Comparison of ENCODE assay signal across 16 cellular contexts in genomic region chr20:16020971-16021370, GRCh38.
DNase-seq lines count a peak whose midpoint lies in the region; ATAC-seq, FAIRE-seq and TF ChIP-seq lines count a peak whose summit lies in the region.
"Had no signal": no experiment of that assay in that cellular context is flagged by ENCODE, and none has a peak within 500 bp of the region (broad histone marks: within the 10 kb centered on the region; RNA-seq: fewer than 3 reads in every experiment).

No MANE protein-coding gene starts in this region.

- H3K27me3 ChIP-seq in MG63, result no peaks in the 10 kb centered on the region
- no peaks in the 10 kb centered on the region for H3K27me3 ChIP-seq in astrocyte (ENCODE audit: insufficient read depth, low read length)
- H3K27me3 ChIP-seq in uterus, result no peaks in the 10 kb centered on the region

- peak; percentile 29 for DNase-seq in AG20443 (ENCODE audit: low spot score)
- peak; percentile 13 for DNase-seq in MG63
- DNase-seq in astrocyte (ENCODE audit: low read depth), result peak; percentile 49
- peak; percentile 78 for DNase-seq in kidney glomerular epithelial cell (lab: John Stamatoyannopoulos, UW)
- DNase-seq in NCI-H1930 (lab: John Stamatoyannopoulos, UW), result no peak
- DNase-seq in uterus, result no peak
- DNase-seq in dermis blood vessel endothelial cell, result no peak
- DNase-seq: activated CD8-positive, alpha-beta T cell treated with anti-CD3 and anti-CD28 coated beads for 36 hours; AML-193; effector memory CD8-positive, alpha-beta T cell; immature natural killer cell; Kasumi-1; small intestine; stimulated activated naive CD4-positive, alpha-beta T cell had no signal

- H3K4me1 ChIP-seq in astrocyte (ENCODE audit: insufficient read depth, low read length), result peaks cover 13% of the 10 kb centered on the region
- no peaks in the 10 kb centered on the region for H3K4me1 ChIP-seq in uterus
- H3K4me1 ChIP-seq: HAP-1 had no signal

- H3K27me3 Mint-ChIP-seq in astrocyte (ENCODE audit: low read depth, unreplicated experiment), result no peaks in the 10 kb centered on the region
- H3K27me3 Mint-ChIP-seq: activated CD8-positive, alpha-beta T cell treated with anti-CD3 and anti-CD28 coated beads for 36 hours; effector memory CD8-positive, alpha-beta T cell had no signal

- peaks cover 2% of the 10 kb centered on the region for H3K9me3 Mint-ChIP-seq in astrocyte (ENCODE audit: unreplicated experiment)
- H3K9me3 Mint-ChIP-seq: immature natural killer cell had no signal

- H3K4me3 ChIP-seq in MG63, result no peak overlapping the region
- no peak overlapping the region for H3K4me3 ChIP-seq in astrocyte (ENCODE audit: insufficient read depth, low read depth, low read length)
- H3K4me3 ChIP-seq in uterus, result no peak overlapping the region
- H3K4me3 ChIP-seq: HAP-1 had no signal

- H3K4me1 Mint-ChIP-seq in astrocyte (ENCODE audit: low read depth, unreplicated experiment), result peaks cover 10% of the 10 kb centered on the region

- H3K4me3 Mint-ChIP-seq in astrocyte (ENCODE audit: unreplicated experiment), result no peak overlapping the region
- H3K4me3 Mint-ChIP-seq: activated CD8-positive, alpha-beta T cell treated with anti-CD3 and anti-CD28 coated beads for 36 hours; effector memory CD8-positive, alpha-beta T cell; immature natural killer cell had no signal

- no peak for TF ChIP-seq CTCF in astrocyte (IDR thresholded peaks at IDR 0.05; ENCODE audit: insufficient read depth, low read depth, low read length)
- no peak for TF ChIP-seq CTCF in uterus (IDR thresholded peaks at IDR 0.05)

- no peak overlapping the region for H3K9ac ChIP-seq in astrocyte (ENCODE audit: low read length)

- H3K36me3 ChIP-seq in MG63 (no peaks in the 10 kb centered on the region), astrocyte (ENCODE audit: insufficient read depth, low read length) (no peaks in the 10 kb centered on the region), uterus (no peaks in the 10 kb centered on the region)
- H3K36me3 ChIP-seq: HAP-1 had no signal

- peak; percentile 67 for FAIRE-seq in astrocyte (lab: Jason Lieb, UNC)
- FAIRE-seq: small intestine had no signal

- H3K36me3 Mint-ChIP-seq in astrocyte (ENCODE audit: low read depth, unreplicated experiment), result no peaks in the 10 kb centered on the region
- H3K36me3 Mint-ChIP-seq: immature natural killer cell had no signal

- H3K9me3 ChIP-seq in MG63, result no peaks in the 10 kb centered on the region
- H3K9me3 ChIP-seq in astrocyte (ENCODE audit: insufficient read depth, low read depth, low read length), result no peaks in the 10 kb centered on the region
- H3K9me3 ChIP-seq in uterus, result no peaks in the 10 kb centered on the region
- H3K9me3 ChIP-seq: HAP-1 had no signal

- no peak overlapping the region for H3K27ac Mint-ChIP-seq in astrocyte (ENCODE audit: unreplicated experiment)
- H3K27ac Mint-ChIP-seq: activated CD8-positive, alpha-beta T cell treated with anti-CD3 and anti-CD28 coated beads for 36 hours; effector memory CD8-positive, alpha-beta T cell; immature natural killer cell had no signal

- ATAC-seq in HG03442 (IDR thresholded peaks at IDR 0.05; ENCODE audit: unreplicated experiment), result no peak
- ATAC-seq: activated CD8-positive, alpha-beta T cell treated with anti-CD3 and anti-CD28 coated beads for 36 hours; effector memory CD8-positive, alpha-beta T cell had no signal

- H3K27ac ChIP-seq in astrocyte (ENCODE audit: low read depth, low read length), result no peak overlapping the region
- H3K27ac ChIP-seq in uterus, result no peak overlapping the region

- TF ChIP-seq POLR2A in uterus (IDR thresholded peaks at IDR 0.05), result no peak

- H3K4me2 ChIP-seq in astrocyte (ENCODE audit: low read length), result peak overlapping the region; percentile 52

- intact Hi-C loops in uterus (cut with DNase I; ENCODE audit: low total_unique reads), result no loop called here

- H3K79me2 ChIP-seq in astrocyte (ENCODE audit: insufficient read depth, low read length), result no peaks in the 10 kb centered on the region

- H2AFZ ChIP-seq in astrocyte (ENCODE audit: low read depth, low read length), result no peak overlapping the region

- no peaks in the 10 kb centered on the region for H4K20me1 ChIP-seq in astrocyte (ENCODE audit: insufficient read depth, low read length)

Comparison
In these comparisons a context has a peak if more than half of its experiments do, and no peak if none do; other contexts are left out.
1. DNase-seq: peak in AG20443 (single experiment), MG63 (single experiment), astrocyte (single experiment) and kidney glomerular epithelial cell (single experiment); none in NCI-H1930 (0 of 2), uterus (0 of 2) and dermis blood vessel endothelial cell (single experiment).